In the genomic region with DNA sequence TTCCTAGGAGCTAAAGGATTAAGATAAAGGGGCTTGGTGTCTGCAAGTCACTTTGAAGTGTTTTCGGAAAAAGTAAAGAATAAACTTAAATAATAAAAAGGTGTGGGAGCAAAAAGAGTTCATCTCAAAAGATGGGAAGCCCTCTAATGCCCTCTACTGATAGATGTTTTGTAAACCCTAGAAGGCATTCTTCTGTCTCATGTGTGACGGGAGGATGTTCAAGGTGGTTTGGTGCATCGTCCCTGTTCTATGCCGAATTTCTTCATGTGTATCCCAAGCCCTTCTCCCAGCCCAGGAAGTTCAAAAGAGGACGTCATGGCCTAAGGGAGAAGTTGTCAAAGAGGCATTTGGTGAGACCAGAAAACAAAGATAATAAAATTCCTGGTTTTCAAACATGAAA, we compare ENCODE assay signal across 1 cellular context.
TF ChIP-seq lines count a peak whose summit lies in the region.

No MANE protein-coding gene starts in this region.

TF ChIP-seq in GM23338, 12 proteins besides CTCF, POLR2A, EP300 and RAD21 (continued from another document):
- TF ChIP-seq, protein P1, sequence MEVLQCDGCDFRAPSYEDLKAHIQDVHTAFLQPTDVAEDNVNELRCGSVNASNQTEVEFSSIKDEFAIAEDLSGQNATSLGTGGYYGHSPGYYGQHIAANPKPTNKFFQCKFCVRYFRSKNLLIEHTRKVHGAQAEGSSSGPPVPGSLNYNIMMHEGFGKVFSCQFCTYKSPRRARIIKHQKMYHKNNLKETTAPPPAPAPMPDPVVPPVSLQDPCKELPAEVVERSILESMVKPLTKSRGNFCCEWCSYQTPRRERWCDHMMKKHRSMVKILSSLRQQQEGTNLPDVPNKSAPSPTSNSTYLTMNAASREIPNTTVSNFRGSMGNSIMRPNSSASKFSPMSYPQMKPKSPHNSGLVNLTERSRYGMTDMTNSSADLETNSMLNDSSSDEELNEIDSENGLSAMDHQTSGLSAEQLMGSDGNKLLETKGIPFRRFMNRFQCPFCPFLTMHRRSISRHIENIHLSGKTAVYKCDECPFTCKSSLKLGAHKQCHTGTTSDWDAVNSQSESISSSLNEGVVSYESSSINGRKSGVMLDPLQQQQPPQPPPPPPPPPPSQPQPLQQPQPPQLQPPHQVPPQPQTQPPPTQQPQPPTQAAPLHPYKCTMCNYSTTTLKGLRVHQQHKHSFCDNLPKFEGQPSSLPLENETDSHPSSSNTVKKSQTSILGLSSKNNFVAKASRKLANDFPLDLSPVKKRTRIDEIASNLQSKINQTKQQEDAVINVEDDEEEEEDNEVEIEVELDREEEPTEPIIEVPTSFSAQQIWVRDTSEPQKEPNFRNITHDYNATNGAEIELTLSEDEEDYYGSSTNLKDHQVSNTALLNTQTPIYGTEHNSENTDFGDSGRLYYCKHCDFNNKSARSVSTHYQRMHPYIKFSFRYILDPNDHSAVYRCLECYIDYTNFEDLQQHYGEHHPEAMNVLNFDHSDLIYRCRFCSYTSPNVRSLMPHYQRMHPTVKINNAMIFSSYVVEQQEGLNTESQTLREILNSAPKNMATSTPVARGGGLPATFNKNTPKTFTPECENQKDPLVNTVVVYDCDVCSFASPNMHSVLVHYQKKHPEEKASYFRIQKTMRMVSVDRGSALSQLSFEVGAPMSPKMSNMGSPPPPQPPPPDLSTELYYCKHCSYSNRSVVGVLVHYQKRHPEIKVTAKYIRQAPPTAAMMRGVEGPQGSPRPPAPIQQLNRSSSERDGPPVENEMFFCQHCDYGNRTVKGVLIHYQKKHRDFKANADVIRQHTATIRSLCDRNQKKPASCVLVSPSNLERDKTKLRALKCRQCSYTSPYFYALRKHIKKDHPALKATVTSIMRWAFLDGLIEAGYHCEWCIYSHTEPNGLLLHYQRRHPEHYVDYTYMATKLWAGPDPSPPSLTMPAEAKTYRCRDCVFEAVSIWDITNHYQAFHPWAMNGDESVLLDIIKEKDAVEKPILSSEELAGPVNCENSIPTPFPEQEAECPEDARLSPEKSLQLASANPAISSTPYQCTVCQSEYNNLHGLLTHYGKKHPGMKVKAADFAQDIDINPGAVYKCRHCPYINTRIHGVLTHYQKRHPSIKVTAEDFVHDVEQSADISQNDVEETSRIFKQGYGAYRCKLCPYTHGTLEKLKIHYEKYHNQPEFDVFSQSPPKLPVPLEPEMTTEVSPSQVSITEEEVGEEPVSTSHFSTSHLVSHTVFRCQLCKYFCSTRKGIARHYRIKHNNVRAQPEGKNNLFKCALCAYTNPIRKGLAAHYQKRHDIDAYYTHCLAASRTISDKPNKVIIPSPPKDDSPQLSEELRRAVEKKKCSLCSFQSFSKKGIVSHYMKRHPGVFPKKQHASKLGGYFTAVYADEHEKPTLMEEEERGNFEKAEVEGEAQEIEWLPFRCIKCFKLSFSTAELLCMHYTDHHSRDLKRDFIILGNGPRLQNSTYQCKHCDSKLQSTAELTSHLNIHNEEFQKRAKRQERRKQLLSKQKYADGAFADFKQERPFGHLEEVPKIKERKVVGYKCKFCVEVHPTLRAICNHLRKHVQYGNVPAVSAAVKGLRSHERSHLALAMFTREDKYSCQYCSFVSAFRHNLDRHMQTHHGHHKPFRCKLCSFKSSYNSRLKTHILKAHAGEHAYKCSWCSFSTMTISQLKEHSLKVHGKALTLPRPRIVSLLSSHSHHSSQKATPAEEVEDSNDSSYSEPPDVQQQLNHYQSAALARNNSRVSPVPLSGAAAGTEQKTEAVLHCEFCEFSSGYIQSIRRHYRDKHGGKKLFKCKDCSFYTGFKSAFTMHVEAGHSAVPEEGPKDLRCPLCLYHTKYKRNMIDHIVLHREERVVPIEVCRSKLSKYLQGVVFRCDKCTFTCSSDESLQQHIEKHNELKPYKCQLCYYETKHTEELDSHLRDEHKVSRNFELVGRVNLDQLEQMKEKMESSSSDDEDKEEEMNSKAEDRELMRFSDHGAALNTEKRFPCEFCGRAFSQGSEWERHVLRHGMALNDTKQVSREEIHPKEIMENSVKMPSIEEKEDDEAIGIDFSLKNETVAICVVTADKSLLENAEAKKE (CRISPR knock-in tag; IDR thresholded peaks at IDR 0.05) = no peak
- no peak for TF ChIP-seq ZNF114 (CRISPR knock-in tag; IDR thresholded peaks at IDR 0.05)
- TF ChIP-seq, protein P2, sequence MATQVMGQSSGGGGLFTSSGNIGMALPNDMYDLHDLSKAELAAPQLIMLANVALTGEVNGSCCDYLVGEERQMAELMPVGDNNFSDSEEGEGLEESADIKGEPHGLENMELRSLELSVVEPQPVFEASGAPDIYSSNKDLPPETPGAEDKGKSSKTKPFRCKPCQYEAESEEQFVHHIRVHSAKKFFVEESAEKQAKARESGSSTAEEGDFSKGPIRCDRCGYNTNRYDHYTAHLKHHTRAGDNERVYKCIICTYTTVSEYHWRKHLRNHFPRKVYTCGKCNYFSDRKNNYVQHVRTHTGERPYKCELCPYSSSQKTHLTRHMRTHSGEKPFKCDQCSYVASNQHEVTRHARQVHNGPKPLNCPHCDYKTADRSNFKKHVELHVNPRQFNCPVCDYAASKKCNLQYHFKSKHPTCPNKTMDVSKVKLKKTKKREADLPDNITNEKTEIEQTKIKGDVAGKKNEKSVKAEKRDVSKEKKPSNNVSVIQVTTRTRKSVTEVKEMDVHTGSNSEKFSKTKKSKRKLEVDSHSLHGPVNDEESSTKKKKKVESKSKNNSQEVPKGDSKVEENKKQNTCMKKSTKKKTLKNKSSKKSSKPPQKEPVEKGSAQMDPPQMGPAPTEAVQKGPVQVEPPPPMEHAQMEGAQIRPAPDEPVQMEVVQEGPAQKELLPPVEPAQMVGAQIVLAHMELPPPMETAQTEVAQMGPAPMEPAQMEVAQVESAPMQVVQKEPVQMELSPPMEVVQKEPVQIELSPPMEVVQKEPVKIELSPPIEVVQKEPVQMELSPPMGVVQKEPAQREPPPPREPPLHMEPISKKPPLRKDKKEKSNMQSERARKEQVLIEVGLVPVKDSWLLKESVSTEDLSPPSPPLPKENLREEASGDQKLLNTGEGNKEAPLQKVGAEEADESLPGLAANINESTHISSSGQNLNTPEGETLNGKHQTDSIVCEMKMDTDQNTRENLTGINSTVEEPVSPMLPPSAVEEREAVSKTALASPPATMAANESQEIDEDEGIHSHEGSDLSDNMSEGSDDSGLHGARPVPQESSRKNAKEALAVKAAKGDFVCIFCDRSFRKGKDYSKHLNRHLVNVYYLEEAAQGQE (IDR thresholded peaks at IDR 0.05; ENCODE audit: unreplicated experiment) = no peak
- no peak for TF ChIP-seq POLR2AphosphoS5 (IDR thresholded peaks at IDR 0.05; ENCODE audit: low read depth)
- TF ChIP-seq STAT1 (IDR thresholded peaks at IDR 0.05; ENCODE audit: unreplicated experiment) = no peak
